ENCODE assay signal across 12 cellular contexts in genomic region chr13:41398494-41399190, GRCh38. TPM values are rescaled to one million over a fixed set of nuclear protein-coding genes. Genes with fewer than 3 reads are reported as not detected.
DNase-seq lines count a peak whose midpoint lies in the region; ATAC-seq and TF ChIP-seq lines count a peak whose summit lies in the region.
"Had no signal": no experiment of that assay in that cellular context is flagged by ENCODE, and none has a peak within 500 bp of the region (broad histone marks: within the 10 kb centered on the region; RNA-seq: fewer than 3 reads in every experiment).

No MANE protein-coding gene starts in this region.

- H3K4me2 ChIP-seq in fibroblast of lung (ENCODE audit: extremely low read depth, insufficient read depth, low read length): no peak overlapping the region

- TF ChIP-seq CTCF in fibroblast of lung (conservative IDR thresholded peaks at IDR 0.05 in 1 of 2, IDR thresholded peaks at IDR 0.05 in 1 of 2; ENCODE audit: low read depth in 1 of 2, low read length in 2 of 2) (no peak), prostate gland (IDR thresholded peaks at IDR 0.05) (no peak)

- H3K27me3 ChIP-seq in fibroblast of lung (ENCODE audit: control insufficient read depth, insufficient read depth, low read length) (no peaks in the 10 kb centered on the region), prostate gland (replicated peaks; ENCODE audit: insufficient read depth) (no peaks in the 10 kb centered on the region), right cardiac atrium (ENCODE audit: control insufficient read depth, insufficient read depth) (no peaks in the 10 kb centered on the region)
- H3K27me3 ChIP-seq: upper lobe of right lung had no signal

- in situ Hi-C loops in SK-MEL-5 (cut with HindIII; ENCODE audit: low pct_unique_long_range_greater_than_20kb, low sequenced_read_pairs): no loop called here

- no peak for TF ChIP-seq POLR2A in prostate gland (IDR thresholded peaks at IDR 0.05)

- H3K27me3 Mint-ChIP-seq in activated naive CD4-positive, alpha-beta T cell treated with anti-CD3 and anti-CD28 coated beads for 36 hours (ENCODE audit: low read depth): no peaks in the 10 kb centered on the region
- H3K27me3 Mint-ChIP-seq: activated naive CD8-positive, alpha-beta T cell had no signal

- no peaks in the 10 kb centered on the region for H3K4me1 Mint-ChIP-seq in activated naive CD4-positive, alpha-beta T cell treated with anti-CD3 and anti-CD28 coated beads for 36 hours (ENCODE audit: low read depth)

- H3K36me3 ChIP-seq in fibroblast of lung (ENCODE audit: control insufficient read depth, insufficient read depth, low read length): no peaks in the 10 kb centered on the region
- H3K36me3 ChIP-seq in prostate gland: no peaks in the 10 kb centered on the region
- H3K36me3 ChIP-seq: upper lobe of right lung had no signal

- no peaks in the 10 kb centered on the region for H4K20me1 ChIP-seq in fibroblast of lung (ENCODE audit: control insufficient read depth, extremely low read depth, insufficient read depth, low read length)

- H3K9me3 ChIP-seq in fibroblast of lung (ENCODE audit: control insufficient read depth, insufficient read depth, low read depth, low read length) (no peaks in the 10 kb centered on the region), prostate gland (no peaks in the 10 kb centered on the region), right cardiac atrium (ENCODE audit: control insufficient read depth, low read length) (no peaks in the 10 kb centered on the region)
- H3K9me3 ChIP-seq: upper lobe of right lung had no signal

- H3K4me3 ChIP-seq in fibroblast of lung (replicated peaks in 1 of 4; ENCODE audit: control extremely low read depth in 1 of 4, insufficient read depth in 1 of 4, low read depth in 3 of 4, low read length in 4 of 4) (no peak overlapping the region), prostate gland (no peak overlapping the region), right cardiac atrium (ENCODE audit: low read length) (no peak overlapping the region)
- H3K4me3 ChIP-seq: upper lobe of right lung had no signal

- 77% methylated on average over 7 of the region's 7 CpGs for WGBS in prostate gland
- WGBS in right cardiac atrium: 74% methylated on average over 7 of the region's 7 CpGs

- no peak overlapping the region for H3K27ac ChIP-seq in fibroblast of lung (ENCODE audit: insufficient read depth, low read length)
- no peak overlapping the region for H3K27ac ChIP-seq in prostate gland
- H3K27ac ChIP-seq in right cardiac atrium (ENCODE audit: low read length): no peak overlapping the region
- H3K27ac ChIP-seq: upper lobe of right lung had no signal

- peak; percentile 14 for DNase-seq in activated naive CD4-positive, alpha-beta T cell treated with anti-CD3 and anti-CD28 coated beads for 36 hours
- DNase-seq in activated naive CD4-positive, alpha-beta T cell treated with anti-CD3 and anti-CD28 coated beads, Interleukin-2, amount 50 U/mL, for 16 hours: no peak
- DNase-seq in SK-MEL-5 (ENCODE audit: low read depth, low spot score) (peak; percentile 84), fibroblast of lung (ENCODE audit: low read depth in 2 of 2) (no peak), prostate gland (ENCODE audit: low spot score) (no peak), right cardiac atrium (no peak), NCI-H2029 (lab: John Stamatoyannopoulos, UW) (no peak)
- no peak for DNase-seq in stimulated activated naive CD8-positive, alpha-beta T cell treated with anti-CD3 and anti-CD28 coated beads, Interleukin-15, Interleukin-2, amounts not matched to agents 100 U/mL and 50 U/mL, for 24 hours
- DNase-seq: ACHN, NCI-H510A treated with DMSO at 0.1 percent for 48 hours, upper lobe of right lung had no signal

- intact Hi-C loops in activated naive CD4-positive, alpha-beta T cell treated with anti-CD3 and anti-CD28 coated beads for 36 hours (cut with micrococcal nuclease): no loop called here
- intact Hi-C loops in prostate gland (cut with DNase I): no loop called here
- intact Hi-C loops in right cardiac atrium (cut with DNase I): no loop called here

- H3K9me3 Mint-ChIP-seq in activated naive CD4-positive, alpha-beta T cell treated with anti-CD3 and anti-CD28 coated beads for 36 hours: no peaks in the 10 kb centered on the region

- CTCF ChIA-PET in activated naive CD4-positive, alpha-beta T cell treated with anti-CD3 and anti-CD28 coated beads for 36 hours (lab: Charles Lee): interaction anchor here (0.8 to 1.4 kb wide), 3 partner anchors 11 to 61 kb away, joined by 3 read pairs; no protein-coding TSS in a partner anchor

- H3K27ac Mint-ChIP-seq in activated naive CD4-positive, alpha-beta T cell treated with anti-CD3 and anti-CD28 coated beads for 36 hours: no peak overlapping the region
- H3K27ac Mint-ChIP-seq: activated naive CD8-positive, alpha-beta T cell had no signal

- H3K4me1 ChIP-seq in fibroblast of lung (ENCODE audit: control insufficient read depth, extremely low read depth, insufficient read depth, low read length): no peaks in the 10 kb centered on the region
- H3K4me1 ChIP-seq in prostate gland (replicated peaks): no peaks in the 10 kb centered on the region
- no peaks in the 10 kb centered on the region for H3K4me1 ChIP-seq in right cardiac atrium (ENCODE audit: control insufficient read depth, insufficient read depth, low read length)
- H3K4me1 ChIP-seq: upper lobe of right lung had no signal

- H3K4me3 Mint-ChIP-seq in activated naive CD4-positive, alpha-beta T cell treated with anti-CD3 and anti-CD28 coated beads for 36 hours: no peak overlapping the region
- H3K4me3 Mint-ChIP-seq: activated naive CD8-positive, alpha-beta T cell had no signal

- ATAC-seq in stimulated activated naive CD8-positive, alpha-beta T cell treated with anti-CD3 and anti-CD28 coated beads, Interleukin-15, Interleukin-2, amounts not matched to agents 100 U/mL and 50 U/mL, for 24 hours: peak; percentile 30
- ATAC-seq in right cardiac atrium: no peak
- ATAC-seq: upper lobe of right lung had no signal

- H3K36me3 Mint-ChIP-seq in activated naive CD4-positive, alpha-beta T cell treated with anti-CD3 and anti-CD28 coated beads for 36 hours (ENCODE audit: low read depth): no peaks in the 10 kb centered on the region
- H3K36me3 Mint-ChIP-seq: activated naive CD8-positive, alpha-beta T cell had no signal

- no peaks in the 10 kb centered on the region for H3K79me2 ChIP-seq in fibroblast of lung (ENCODE audit: control insufficient read depth, insufficient read depth, low read length)

- H3K9ac ChIP-seq in fibroblast of lung (ENCODE audit: insufficient read depth, low read length): no peak overlapping the region

- peak overlapping the region; percentile 23 for H2AFZ ChIP-seq in fibroblast of lung (ENCODE audit: low read length)

RNA-seq across cellular contexts. Expression of gene RGCC, which starts 58.7 kb away (rescaled TPM):
- 10 to 100 TPM; 75.0 to 77.8 TPM for total RNA-seq in activated naive CD4-positive, alpha-beta T cell treated with anti-CD3 and anti-CD28 coated beads for 36 hours
- 0.27 and 0.40 TPM in 2 replicates for total RNA-seq in SK-MEL-5 (2014; rRNA removed; shearing (Covaris generic))
- polyA plus RNA-seq in SK-MEL-5 (2015; cell fraction: cytosol; rRNA removed): 0.23 and 0.99 TPM in 2 replicates
- not detected in 2 replicates for polyA plus RNA-seq in SK-MEL-5 (2015; cell fraction: nucleus; rRNA removed)
- total RNA-seq in fibroblast of lung (51.1 and 148 TPM in 2 replicates), prostate gland (100 to 1,000 TPM in 1 of 2 donors, 10 to 100 TPM in 1; 87.0 to 140 TPM), right cardiac atrium (10 to 100 TPM; 19.3 to 42.6 (median 25.7) TPM)
- polyA plus RNA-seq in fibroblast of lung (65.9 and 122 TPM in 2 replicates), right cardiac atrium (59.5 TPM)
- polyA plus RNA-seq in fibroblast of lung (2012): 51.6 and 113 TPM in 2 replicates
- 6.3 and 9.7 TPM in 2 replicates for polyA minus RNA-seq in fibroblast of lung (ENCODE audit: low replicate concordance)

Comparison
In these comparisons a context has a peak if more than half of its experiments do, and no peak if none do; other contexts are left out.
1. DNase-seq: peak in activated naive CD4-positive, alpha-beta T cell treated with anti-CD3 and anti-CD28 coated beads for 36 hours (single experiment) and SK-MEL-5 (single experiment); none in activated naive CD4-positive, alpha-beta T cell treated with anti-CD3 and anti-CD28 coated beads, Interleukin-2, amount 50 U/mL, for 16 hours (single experiment), fibroblast of lung (0 of 2), stimulated activated naive CD8-positive, alpha-beta T cell treated with anti-CD3 and anti-CD28 coated beads, Interleukin-15, Interleukin-2, amounts not matched to agents 100 U/mL and 50 U/mL, for 24 hours (single experiment), prostate gland (single experiment), right cardiac atrium (0 of 3) and NCI-H2029 (single experiment).
2. RNA of gene RGCC, which starts 58.7 kb away (total RNA-seq): 51.1 to 148 TPM in fibroblast of lung, 87.0 to 140 TPM in prostate gland, 75.0 to 77.8 TPM in activated naive CD4-positive, alpha-beta T cell treated with anti-CD3 and anti-CD28 coated beads for 36 hours and 19.3 to 42.6 TPM in right cardiac atrium; 0.27 to 0.40 TPM in SK-MEL-5; every median in the first group is over 10 times any median in the second.